ENCODE assay signal across 9 cellular contexts in genomic region chr1:152112101-152112884, GRCh38. TPM values are rescaled to one million over a fixed set of nuclear protein-coding genes. Genes with fewer than 3 reads are reported as not detected.
A peak's percentile ranks its signal among the peaks of the same experiment; 100 is the strongest.
DNase-seq lines count a peak whose midpoint lies in the region; ATAC-seq and TF ChIP-seq lines count a peak whose summit lies in the region.
"Had no signal": no experiment of that assay in that cellular context is flagged by ENCODE, and none has a peak within 500 bp of the region (broad histone marks: within the 10 kb centered on the region; RNA-seq: fewer than 3 reads in every experiment).

No MANE protein-coding gene starts in this region.

- H3K9me3 ChIP-seq in Peyer's patch (peaks cover 0 to 5% (median 0%) of the 10 kb centered on the region in 4 donors), thoracic aorta (no peaks in the 10 kb centered on the region)

- TF ChIP-seq CTCF in Peyer's patch (IDR thresholded peaks at IDR 0.05) = no peak
- TF ChIP-seq CTCF in thoracic aorta (IDR thresholded peaks at IDR 0.05) = no peak

- H3K4me3 ChIP-seq in Peyer's patch (peak overlapping the region in 3 of 4 donors; percentile 41 to 50 (median 42)), thoracic aorta (peak overlapping the region; percentile 77)

- H3K27me3 ChIP-seq in Peyer's patch (peaks cover 0 to 43% of the 10 kb centered on the region in 2 donors), thoracic aorta (replicated peaks; ENCODE audit: insufficient read depth) (peaks cover 4% of the 10 kb centered on the region)

- DNase-seq in activated T-cell treated with anti-CD3 and anti-CD28 coated beads, Interleukin-2, amount 50 U/mL, for 48 hours = peak; percentile 26 to 43
- DNase-seq in activated T-cell treated with anti-CD3 and anti-CD28 coated beads for 4 hours (no peak), Peyer's patch (no peak), left ventricle myocardium superior (peak; percentile 23), thoracic aorta (ENCODE audit: low spot score) (no peak), dedifferentiated amniotic fluid mesenchymal stem cell (ENCODE audit: extremely low spot score) (no peak)

- no peak overlapping the region for H3K27ac ChIP-seq in Peyer's patch
- no peak overlapping the region for H3K27ac ChIP-seq in thoracic aorta
- H3K27ac ChIP-seq: body of pancreas had no signal

- no peak for TF ChIP-seq POLR2A in Peyer's patch (IDR thresholded peaks at IDR 0.05)
- no peak for TF ChIP-seq POLR2A in GM18505 (IDR thresholded peaks at IDR 0.05; ENCODE audit: borderline replicate concordance, extremely low read depth, insufficient read depth, insufficient read length)

- H3K4me1 ChIP-seq in Peyer's patch = peaks cover 4 to 48% (median 7%) of the 10 kb centered on the region in 4 donors
- peaks cover 29 to 38% of the 10 kb centered on the region in 2 donors for H3K4me1 ChIP-seq in thoracic aorta (ENCODE audit: control insufficient read depth in 1 of 2, low read depth in 2 of 2)

- ATAC-seq in left ventricle myocardium superior (no peak), thoracic aorta (ENCODE audit: insufficient number of reproducible peaks, low FRiP score, low read depth) (no peak), GM21717 (IDR thresholded peaks at IDR 0.05; ENCODE audit: unreplicated experiment) (no peak), GM18505 (IDR thresholded peaks at IDR 0.05; ENCODE audit: unreplicated experiment) (no peak)
- ATAC-seq: body of pancreas had no signal

- intact Hi-C loops in left ventricle myocardium superior (cut with micrococcal nuclease) = no loop called here

- H3K36me3 ChIP-seq in Peyer's patch (no peaks in the 10 kb centered on the region), thoracic aorta (no peaks in the 10 kb centered on the region)

RNA-seq across cellular contexts. Expression of gene TCHH, which starts 3.0 kb away (rescaled TPM):
- total RNA-seq in Peyer's patch = 1 to 10 TPM in 1 of 4 donors, under 1 TPM in 3; 0.13 to 5.8 (median 0.46) TPM
- total RNA-seq in left ventricle myocardium superior = 0.02 TPM
- total RNA-seq in thoracic aorta = under 1 TPM; 0.41 to 0.49 TPM

RNA-seq across cellular contexts. Expression of gene TCHHL1, which starts 23.4 kb away (rescaled TPM):
- total RNA-seq in Peyer's patch = not detected
- total RNA-seq in left ventricle myocardium superior = not detected
- total RNA-seq in thoracic aorta = not detected
- total RNA-seq: body of pancreas had no signal

RNA-seq across cellular contexts. Expression of gene RPTN, which starts 46.7 kb away (rescaled TPM):
- total RNA-seq in Peyer's patch (not detected), left ventricle myocardium superior (not detected), thoracic aorta (not detected)
- total RNA-seq: body of pancreas had no signal

Comparison
In these comparisons a context has a peak if more than half of its experiments do, and no peak if none do; other contexts are left out.
1. DNase-seq: peak in activated T-cell treated with anti-CD3 and anti-CD28 coated beads, Interleukin-2, amount 50 U/mL, for 48 hours (2 of 2) and left ventricle myocardium superior (single experiment); none in activated T-cell treated with anti-CD3 and anti-CD28 coated beads for 4 hours (single experiment), Peyer's patch (0 of 3), thoracic aorta (single experiment) and dedifferentiated amniotic fluid mesenchymal stem cell (single experiment).